ENCODE assay signal across 8 cellular contexts in the genomic region with DNA sequence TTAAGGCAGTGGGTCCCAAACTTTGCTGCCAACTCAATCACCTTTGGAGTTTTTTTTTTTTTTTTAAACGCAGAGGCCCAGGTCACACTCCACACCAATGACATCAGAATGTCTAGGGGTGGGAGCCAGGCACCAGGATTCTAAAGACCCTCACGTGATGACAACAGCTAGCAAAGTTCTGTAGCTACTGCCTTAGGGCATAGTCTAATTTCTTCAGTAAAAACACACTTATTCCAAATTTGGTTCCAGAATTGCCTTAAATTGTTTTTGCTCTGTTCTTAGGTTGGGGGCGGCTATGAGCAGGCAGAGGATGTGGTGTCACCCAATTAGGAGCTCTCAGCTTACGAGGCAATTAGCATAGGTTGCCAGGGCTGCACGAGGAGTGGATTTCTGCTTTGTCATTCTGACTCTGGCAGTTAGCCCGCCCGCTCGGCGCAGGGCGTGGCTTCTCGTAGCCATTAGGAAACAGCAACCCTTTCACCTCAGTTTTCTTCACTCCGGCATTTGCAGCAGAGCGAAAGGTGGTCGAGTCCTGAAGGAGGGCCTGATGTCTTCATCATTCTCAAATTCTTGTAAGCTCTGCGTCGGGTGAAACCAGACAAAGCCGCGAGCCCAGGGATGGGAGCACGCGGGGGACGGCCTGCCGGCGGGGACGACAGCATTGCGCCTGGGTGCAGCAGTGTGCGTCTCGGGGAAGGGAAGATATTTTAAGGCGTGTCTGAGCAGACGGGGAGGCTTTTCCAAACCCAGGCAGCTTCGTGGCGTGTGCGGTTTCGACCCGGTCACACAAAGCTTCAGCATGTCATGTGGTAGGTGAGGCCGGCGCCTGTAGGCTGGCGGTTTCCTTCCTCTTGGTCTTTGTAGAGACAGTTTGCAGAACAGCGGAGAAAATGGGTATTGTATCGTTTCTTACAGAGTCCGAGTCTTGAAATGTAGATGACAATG. TPM values are rescaled to one million over a fixed set of nuclear protein-coding genes. Genes with fewer than 3 reads are reported as not detected.
DNase-seq lines count a peak whose midpoint lies in the region; ATAC-seq and TF ChIP-seq lines count a peak whose summit lies in the region.

No MANE protein-coding gene starts in this region.

- peaks cover 24% of the 10 kb centered on the region for H4K20me1 ChIP-seq in Loucy (ENCODE audit: insufficient read depth, low read length, poor library complexity, severe bottlenecking)

- peaks cover 38% of the 10 kb centered on the region for H3K4me1 Mint-ChIP-seq in nephron progenitor cell
- peaks cover 25% of the 10 kb centered on the region for H3K4me1 Mint-ChIP-seq in stimulated activated naive CD8-positive, alpha-beta T cell treated with anti-CD3 and anti-CD28 coated beads, Interleukin-15, amount 100 ng/mL, for 72 hours

- H3K4me1 ChIP-seq in ES-I3 (ENCODE audit: insufficient read depth, low read length) (peaks cover 12% of the 10 kb centered on the region), Loucy (ENCODE audit: insufficient read depth, low read length, poor library complexity, severe bottlenecking) (peaks cover 24% of the 10 kb centered on the region)

- peak; percentile 90 for ATAC-seq in stimulated activated naive CD8-positive, alpha-beta T cell treated with anti-CD3 and anti-CD28 coated beads, Interleukin-15, amount 100 ng/mL, for 72 hours

- H3K27ac Mint-ChIP-seq in nephron progenitor cell = peak overlapping the region; percentile 99
- peak overlapping the region; percentile 95 to 99 for H3K27ac Mint-ChIP-seq in stimulated activated naive CD8-positive, alpha-beta T cell treated with anti-CD3 and anti-CD28 coated beads, Interleukin-15, amount 100 ng/mL, for 72 hours

- H3K9me2 ChIP-seq in Loucy (replicated peaks; ENCODE audit: low read depth, low read length) = no peaks in the 10 kb centered on the region

- peaks cover 7% of the 10 kb centered on the region for H3K9me3 Mint-ChIP-seq in nephron progenitor cell
- H3K9me3 Mint-ChIP-seq in stimulated activated naive CD8-positive, alpha-beta T cell treated with anti-CD3 and anti-CD28 coated beads, Interleukin-15, amount 100 ng/mL, for 72 hours = no peaks in the 10 kb centered on the region

- H3K79me2 ChIP-seq in Loucy (ENCODE audit: insufficient read depth, low read length) = peaks cover 43% of the 10 kb centered on the region

- H3K4me3 Mint-ChIP-seq in nephron progenitor cell = peak overlapping the region; percentile 97
- peak overlapping the region; percentile 91 to 92 for H3K4me3 Mint-ChIP-seq in stimulated activated naive CD8-positive, alpha-beta T cell treated with anti-CD3 and anti-CD28 coated beads, Interleukin-15, amount 100 ng/mL, for 72 hours

- peaks cover 4% of the 10 kb centered on the region for H3K36me3 Mint-ChIP-seq in nephron progenitor cell (ENCODE audit: low read depth)

- no peak for TF ChIP-seq CTCF in Loucy (conservative IDR thresholded peaks at IDR 0.05; ENCODE audit: low read length)
- TF ChIP-seq CTCF in fibroblast of villous mesenchyme (IDR thresholded peaks at IDR 0.05; ENCODE audit: insufficient read depth, low read depth, low read length) = no peak
- no peak for TF ChIP-seq CTCF in nephron progenitor cell (IDR thresholded peaks at IDR 0.05)

- H3K9me3 ChIP-seq in ES-I3 (ENCODE audit: control insufficient read depth, insufficient read depth, low read length) = no peaks in the 10 kb centered on the region; the same call in 1 of the 2 replicates
- H3K9me3 ChIP-seq in Loucy (ENCODE audit: insufficient read depth, low read depth, low read length) = no peaks in the 10 kb centered on the region

- H3K36me3 ChIP-seq in ES-I3 (ENCODE audit: insufficient read depth, low read length) = peaks cover 2% of the 10 kb centered on the region
- peaks cover under 1% of the 10 kb centered on the region; the same call in 1 of the 2 replicates for H3K36me3 ChIP-seq in H7 (replicated peaks; ENCODE audit: control insufficient read depth, insufficient read depth, low read length)
- H3K36me3 ChIP-seq in Loucy (ENCODE audit: insufficient read depth, low read length) = peaks cover 3% of the 10 kb centered on the region; the same call in 1 of the 2 replicates

- 0 out of 2 replicates have a peak, but pooled peaks cover 5% of the 10 kb centered on the region for H3F3A ChIP-seq in Loucy (ENCODE audit: low read depth)

- H2AFZ ChIP-seq in Loucy (ENCODE audit: low read length) = peak overlapping the region; percentile 96

- peak overlapping the region; percentile 90 for H3K4me2 ChIP-seq in Loucy (ENCODE audit: low read depth, low read length, poor library complexity, severe bottlenecking)

- H3K9ac ChIP-seq in ES-I3 (ENCODE audit: low read depth, low read length) (peak overlapping the region; percentile 97), Loucy (ENCODE audit: low read depth, low read length, poor library complexity, severe bottlenecking) (peak overlapping the region; percentile 89)

- H3K27me3 ChIP-seq in H7 (ENCODE audit: control insufficient read depth, insufficient read depth, low read length) (no peaks in the 10 kb centered on the region), Loucy (ENCODE audit: insufficient read depth, low read length, poor library complexity, severe bottlenecking) (no peaks in the 10 kb centered on the region)

- peak overlapping the region; percentile 94 for H3K4me3 ChIP-seq in H7 (ENCODE audit: insufficient read depth, low read depth, low read length)
- peak overlapping the region; percentile 83 for H3K4me3 ChIP-seq in Loucy (ENCODE audit: low read length, poor library complexity, severe bottlenecking)
- H3K4me3 ChIP-seq in fibroblast of villous mesenchyme (ENCODE audit: low read depth, low read length) = peak overlapping the region; percentile 78

- peaks cover 5% of the 10 kb centered on the region for H3K27me3 Mint-ChIP-seq in nephron progenitor cell (ENCODE audit: low read depth, poor library complexity)
- no peaks in the 10 kb centered on the region for H3K27me3 Mint-ChIP-seq in stimulated activated naive CD8-positive, alpha-beta T cell treated with anti-CD3 and anti-CD28 coated beads, Interleukin-15, amount 100 ng/mL, for 72 hours

- DNase-seq in H7 (peak; percentile 90), SHP77 (lab: John Stamatoyannopoulos, UW) (peak; percentile 95), activated gamma-delta T cell (lab: John Stamatoyannopoulos, UW) (peak; percentile 65), fibroblast of villous mesenchyme (ENCODE audit: low read depth) (peak; percentile 99), nephron progenitor cell (peak; percentile 85)
- DNase-seq in stimulated activated naive CD8-positive, alpha-beta T cell treated with anti-CD3 and anti-CD28 coated beads, Interleukin-15, amount 100 ng/mL, for 72 hours = peak; percentile 89 to 94

RNA-seq across cellular contexts. Expression of gene EID3, which starts 16.7 kb away (rescaled TPM):
- total RNA-seq in H7 (2014; rRNA removed; shearing (Covaris generic)) = 1.3 and 3.1 TPM in 2 replicates
- total RNA-seq in fibroblast of villous mesenchyme = 11.6 and 25.0 TPM in 2 replicates

Comparison
In these comparisons a context has a peak if more than half of its experiments do, and no peak if none do; other contexts are left out.
1. Peak in every context shown above with its lines: DNase-seq, ATAC-seq and H3K4me3 ChIP-seq.